ENCODE assay signal across 1 cellular context in the genomic region with DNA sequence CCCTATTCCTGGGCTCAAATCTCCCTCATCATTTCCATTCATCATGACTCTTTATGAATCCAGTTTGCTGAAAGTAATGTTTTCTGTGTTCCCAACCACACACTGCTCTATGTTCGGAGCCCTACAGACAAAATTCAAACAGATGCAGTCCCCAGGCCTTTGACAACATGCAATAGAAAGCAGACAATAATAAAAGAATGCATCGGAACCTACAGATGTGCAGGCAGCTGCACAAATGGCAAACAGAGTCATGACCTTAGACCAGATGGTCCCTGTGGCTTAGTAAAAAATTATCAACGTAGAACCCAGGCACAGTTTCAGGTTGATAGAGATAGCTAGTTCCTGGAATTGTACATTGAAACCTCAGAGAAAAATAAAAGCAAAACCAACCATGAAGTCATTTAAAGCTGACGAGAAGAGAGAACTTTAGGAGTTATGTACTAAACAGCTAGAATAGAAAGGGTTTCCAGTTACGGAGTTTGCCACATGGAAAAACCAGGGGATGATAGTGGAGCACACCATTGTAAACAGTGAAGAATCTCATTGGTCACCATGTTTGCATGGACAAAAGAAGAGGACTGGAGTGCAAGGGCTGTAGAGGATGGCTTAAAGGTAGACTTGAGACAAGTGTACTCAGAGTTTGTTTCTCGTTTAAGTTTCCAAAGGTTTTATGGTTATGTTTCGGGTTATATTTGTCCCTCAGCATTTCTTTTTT.
TF ChIP-seq lines count a peak whose summit lies in the region.

No MANE protein-coding gene starts in this region.

TF ChIP-seq in SK-N-SH, 30 proteins besides CTCF, POLR2A, EP300 and RAD21:
- TF ChIP-seq SMC3 (IDR thresholded peaks at IDR 0.05; ENCODE audit: low read depth, low read length) (no peak), FOSL2 (IDR thresholded peaks at IDR 0.05; ENCODE audit: borderline replicate concordance, low read depth) (no peak), POLR2AphosphoS5 (IDR thresholded peaks at IDR 0.05; ENCODE audit: low read depth, low read length) (no peak), TCF12 (IDR thresholded peaks at IDR 0.05) (no peak), TEAD4 (IDR thresholded peaks at IDR 0.05; ENCODE audit: borderline replicate concordance, insufficient read depth) (no peak), TAF1 (IDR thresholded peaks at IDR 0.05; ENCODE audit: borderline replicate concordance, low read depth, low read length) (no peak), NFIC (IDR thresholded peaks at IDR 0.05; ENCODE audit: borderline replicate concordance) (no peak), ELF1 (IDR thresholded peaks at IDR 0.05) (no peak), FOXJ3 (CRISPR knock-in tag; IDR thresholded peaks at IDR 0.05) (no peak), MXI1 (IDR thresholded peaks at IDR 0.05; ENCODE audit: low read depth, low read length) (no peak), JUND (IDR thresholded peaks at IDR 0.05) (no peak), FOXM1 (IDR thresholded peaks at IDR 0.05; ENCODE audit: low read depth) (no peak), SIN3A (IDR thresholded peaks at IDR 0.05; ENCODE audit: borderline replicate concordance, low read depth, low read length) (no peak)
- TF ChIP-seq, protein P1, sequence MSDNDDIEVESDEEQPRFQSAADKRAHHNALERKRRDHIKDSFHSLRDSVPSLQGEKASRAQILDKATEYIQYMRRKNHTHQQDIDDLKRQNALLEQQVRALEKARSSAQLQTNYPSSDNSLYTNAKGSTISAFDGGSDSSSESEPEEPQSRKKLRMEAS (IDR thresholded peaks at IDR 0.05; ENCODE audit: low read depth): no peak
- TF ChIP-seq, protein P2, sequence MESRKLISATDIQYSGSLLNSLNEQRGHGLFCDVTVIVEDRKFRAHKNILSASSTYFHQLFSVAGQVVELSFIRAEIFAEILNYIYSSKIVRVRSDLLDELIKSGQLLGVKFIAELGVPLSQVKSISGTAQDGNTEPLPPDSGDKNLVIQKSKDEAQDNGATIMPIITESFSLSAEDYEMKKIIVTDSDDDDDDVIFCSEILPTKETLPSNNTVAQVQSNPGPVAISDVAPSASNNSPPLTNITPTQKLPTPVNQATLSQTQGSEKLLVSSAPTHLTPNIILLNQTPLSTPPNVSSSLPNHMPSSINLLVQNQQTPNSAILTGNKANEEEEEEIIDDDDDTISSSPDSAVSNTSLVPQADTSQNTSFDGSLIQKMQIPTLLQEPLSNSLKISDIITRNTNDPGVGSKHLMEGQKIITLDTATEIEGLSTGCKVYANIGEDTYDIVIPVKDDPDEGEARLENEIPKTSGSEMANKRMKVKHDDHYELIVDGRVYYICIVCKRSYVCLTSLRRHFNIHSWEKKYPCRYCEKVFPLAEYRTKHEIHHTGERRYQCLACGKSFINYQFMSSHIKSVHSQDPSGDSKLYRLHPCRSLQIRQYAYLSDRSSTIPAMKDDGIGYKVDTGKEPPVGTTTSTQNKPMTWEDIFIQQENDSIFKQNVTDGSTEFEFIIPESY (IDR thresholded peaks at IDR 0.05; ENCODE audit: borderline replicate concordance, low read depth): no peak
- TF ChIP-seq, protein P3, sequence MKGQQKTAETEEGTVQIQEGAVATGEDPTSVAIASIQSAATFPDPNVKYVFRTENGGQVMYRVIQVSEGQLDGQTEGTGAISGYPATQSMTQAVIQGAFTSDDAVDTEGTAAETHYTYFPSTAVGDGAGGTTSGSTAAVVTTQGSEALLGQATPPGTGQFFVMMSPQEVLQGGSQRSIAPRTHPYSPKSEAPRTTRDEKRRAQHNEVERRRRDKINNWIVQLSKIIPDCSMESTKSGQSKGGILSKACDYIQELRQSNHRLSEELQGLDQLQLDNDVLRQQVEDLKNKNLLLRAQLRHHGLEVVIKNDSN (IDR thresholded peaks at IDR 0.05; ENCODE audit: borderline replicate concordance, low read depth): no peak
- TF ChIP-seq, protein P4, sequence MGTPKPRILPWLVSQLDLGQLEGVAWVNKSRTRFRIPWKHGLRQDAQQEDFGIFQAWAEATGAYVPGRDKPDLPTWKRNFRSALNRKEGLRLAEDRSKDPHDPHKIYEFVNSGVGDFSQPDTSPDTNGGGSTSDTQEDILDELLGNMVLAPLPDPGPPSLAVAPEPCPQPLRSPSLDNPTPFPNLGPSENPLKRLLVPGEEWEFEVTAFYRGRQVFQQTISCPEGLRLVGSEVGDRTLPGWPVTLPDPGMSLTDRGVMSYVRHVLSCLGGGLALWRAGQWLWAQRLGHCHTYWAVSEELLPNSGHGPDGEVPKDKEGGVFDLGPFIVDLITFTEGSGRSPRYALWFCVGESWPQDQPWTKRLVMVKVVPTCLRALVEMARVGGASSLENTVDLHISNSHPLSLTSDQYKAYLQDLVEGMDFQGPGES (IDR thresholded peaks at IDR 0.05; ENCODE audit: low read depth, low read length): no peak
